Comparison of ENCODE assay signal across 10 cellular contexts in the genomic region with DNA sequence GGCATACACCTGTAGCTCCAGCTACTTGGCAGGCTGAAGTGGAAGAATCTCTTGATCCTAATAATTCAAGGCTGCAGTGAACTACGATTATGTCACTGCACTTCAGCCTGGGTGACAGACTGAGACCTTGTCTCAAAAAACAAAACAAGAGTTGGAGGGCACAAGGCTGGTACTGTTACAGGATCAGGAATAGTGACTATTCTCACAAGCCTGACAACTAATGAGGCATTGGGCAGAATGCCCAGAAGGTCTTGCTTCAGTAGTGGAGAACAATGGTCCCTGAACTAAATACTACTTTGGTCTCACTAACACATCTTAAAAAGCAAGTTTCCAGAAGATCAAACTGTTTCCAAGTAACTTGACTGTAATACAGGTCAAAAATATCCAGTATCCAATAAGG.
DNase-seq lines count a peak whose midpoint lies in the region; ATAC-seq, FAIRE-seq and TF ChIP-seq lines count a peak whose summit lies in the region.
"Had no signal": no experiment of that assay in that cellular context is flagged by ENCODE, and none has a peak within 500 bp of the region (broad histone marks: within the 10 kb centered on the region; RNA-seq: fewer than 3 reads in every experiment).

No MANE protein-coding gene starts in this region.

- H3K27me3 ChIP-seq in endothelial cell of umbilical vein (ENCODE audit: control insufficient read depth in 2 of 2, insufficient read depth in 2 of 2, low read length in 2 of 2) = peaks cover 0 to 3% of the 10 kb centered on the region in 2 experiments

- no peaks in the 10 kb centered on the region for H3K4me1 Mint-ChIP-seq in stimulated activated naive CD8-positive, alpha-beta T cell treated with anti-CD3 and anti-CD28 coated beads, Interleukin-15, amount 100 ng/mL, for 72 hours
- H3K4me1 Mint-ChIP-seq: neural crest cell had no signal

- FAIRE-seq in endothelial cell of umbilical vein (lab: Jason Lieb, UNC) = no peak

- H3K36me3 ChIP-seq in endothelial cell of umbilical vein (ENCODE audit: control insufficient read depth in 2 of 2, extremely low read depth in 1 of 2, insufficient read depth in 2 of 2, low read length in 2 of 2) = no peaks in the 10 kb centered on the region

- no peak overlapping the region for H3K27ac ChIP-seq in endothelial cell of umbilical vein (ENCODE audit: insufficient read depth, low read depth, low read length)

- no peaks in the 10 kb centered on the region for H3K79me2 ChIP-seq in endothelial cell of umbilical vein (ENCODE audit: control insufficient read depth, insufficient read depth, low read length)

- H3K9me1 ChIP-seq in endothelial cell of umbilical vein (replicated peaks; ENCODE audit: control insufficient read depth, extremely low read depth, insufficient read depth, low read length) = no peaks in the 10 kb centered on the region

- H3K4me2 ChIP-seq in endothelial cell of umbilical vein (ENCODE audit: insufficient read depth, low read length) = no peak overlapping the region

- no peak for ATAC-seq in stimulated activated naive CD8-positive, alpha-beta T cell treated with anti-CD3 and anti-CD28 coated beads, Interleukin-15, amount 100 ng/mL, for 72 hours
- no peak for ATAC-seq in GM21723 (IDR thresholded peaks at IDR 0.05; ENCODE audit: unreplicated experiment)

- TF ChIP-seq EP300 in Ishikawa (IDR thresholded peaks at IDR 0.05; ENCODE audit: borderline replicate concordance) = peak; percentile 99

- H3K27ac Mint-ChIP-seq in stimulated activated naive CD8-positive, alpha-beta T cell treated with anti-CD3 and anti-CD28 coated beads, Interleukin-15, amount 100 ng/mL, for 72 hours = no peak overlapping the region

- CTCF ChIA-PET in endothelial cell of umbilical vein (lab: Charles Lee) = no interaction called here

- no peak overlapping the region for H3K4me3 ChIP-seq in endothelial cell of umbilical vein (replicated peaks in 1 of 3; ENCODE audit: insufficient read depth in 1 of 3, low read depth in 1 of 3, low read length in 3 of 3)

- intact Hi-C loops in endothelial cell of umbilical vein (cut with micrococcal nuclease) = no loop called here

- H4K20me1 ChIP-seq in endothelial cell of umbilical vein (replicated peaks; ENCODE audit: control insufficient read depth, extremely low read depth, insufficient read depth, low read length) = no peaks in the 10 kb centered on the region

- no peak overlapping the region for H3K9ac ChIP-seq in endothelial cell of umbilical vein (replicated peaks; ENCODE audit: extremely low read depth, insufficient read depth, low read length)

- peaks cover 11% of the 10 kb centered on the region for H3K27me3 Mint-ChIP-seq in stimulated activated naive CD8-positive, alpha-beta T cell treated with anti-CD3 and anti-CD28 coated beads, Interleukin-15, amount 100 ng/mL, for 72 hours

- no peaks in the 10 kb centered on the region for H3K9me3 Mint-ChIP-seq in stimulated activated naive CD8-positive, alpha-beta T cell treated with anti-CD3 and anti-CD28 coated beads, Interleukin-15, amount 100 ng/mL, for 72 hours

- TF ChIP-seq CTCF in endothelial cell of umbilical vein (IDR thresholded peaks at IDR 0.05; ENCODE audit: extremely low read depth in 1 of 2, insufficient read depth in 1 of 2, low read depth in 1 of 2, low read length in 2 of 2) = no peak

- peak; percentile 19 for TF ChIP-seq RAD21 in Ishikawa (IDR thresholded peaks at IDR 0.05; ENCODE audit: low read depth)

- H3K4me3 Mint-ChIP-seq in stimulated activated naive CD8-positive, alpha-beta T cell treated with anti-CD3 and anti-CD28 coated beads, Interleukin-15, amount 100 ng/mL, for 72 hours = no peak overlapping the region
- H3K4me3 Mint-ChIP-seq: neural crest cell had no signal

- dilution Hi-C loops in endothelial cell of umbilical vein (cut with MboI; ENCODE audit: extremely low pct_ligation_motif_present, low sequenced_read_pairs) = no loop called here

- no peak for TF ChIP-seq POLR2A in endothelial cell of umbilical vein (IDR thresholded peaks at IDR 0.05; ENCODE audit: low read depth, low read length)

- H3K9me3 ChIP-seq in endothelial cell of umbilical vein (replicated peaks; ENCODE audit: control insufficient read depth, insufficient read depth, low read length) = no peaks in the 10 kb centered on the region

- H2AFZ ChIP-seq in endothelial cell of umbilical vein (ENCODE audit: low read depth, low read length) = no peak overlapping the region

- POLR2A ChIA-PET in endothelial cell of umbilical vein (lab: Charles Lee) = interaction anchor here (0.6 kb wide), 1 partner anchor 17 kb away, joined by 3 read pairs; no protein-coding TSS in a partner anchor

- BruUV-seq in endothelial cell of umbilical vein (replicated peaks; lab: Mats Ljungman, UMichigan) = no TSS peak

- H3K4me1 ChIP-seq in endothelial cell of umbilical vein (ENCODE audit: control insufficient read depth, extremely low read depth, insufficient read depth, low read length) = no peaks in the 10 kb centered on the region

- DNase-seq in NCI-H446 treated with DMSO at 0.1 percent for 48 hours (lab: John Stamatoyannopoulos, UW) (peak; percentile 96), endothelial cell of umbilical vein (ENCODE audit: low read depth, low spot score) (peak; percentile 21), pulmonary artery endothelial cell (ENCODE audit: low read depth, low spot score) (peak; percentile 7), NCI-H82 treated with DMSO at 0.1 percent for 48 hours (lab: John Stamatoyannopoulos, UW; ENCODE audit: unreplicated experiment) (no peak), NCI-H526 treated with DMSO at 0.1 percent for 48 hours (lab: John Stamatoyannopoulos, UW) (no peak)
- no peak for DNase-seq in stimulated activated naive CD8-positive, alpha-beta T cell treated with anti-CD3 and anti-CD28 coated beads, Interleukin-15, amount 100 ng/mL, for 72 hours
- DNase-seq: activated CD8-positive, alpha-beta memory T cell treated with anti-CD3 and anti-CD28 coated beads, Interleukin-2, amount 50 U/mL, for 48 hours had no signal

TF ChIP-seq in Ishikawa, 13 proteins besides CTCF, POLR2A, EP300 and RAD21 (continues in another document):
- TF ChIP-seq ZBTB7A (IDR thresholded peaks at IDR 0.05; ENCODE audit: low read depth) (no peak), NFIC (IDR thresholded peaks at IDR 0.05) (peak; percentile 100), TEAD4 (IDR thresholded peaks at IDR 0.05) (peak; percentile 82), FOXM1 (IDR thresholded peaks at IDR 0.05; ENCODE audit: borderline replicate concordance, low read depth) (peak; percentile 95), EGR1 (IDR thresholded peaks at IDR 0.05) (no peak), YY1 (IDR thresholded peaks at IDR 0.05; ENCODE audit: low read depth) (peak; percentile 49; the same call in 1 of the 2 replicates), CEBPB (IDR thresholded peaks at IDR 0.05) (peak; percentile 42; the same call in 1 of the 2 replicates), CREB1 (IDR thresholded peaks at IDR 0.05; ENCODE audit: low read depth) (peak; percentile 24; the same call in 1 of the 2 replicates), TAF1 (IDR thresholded peaks at IDR 0.05; ENCODE audit: low read depth) (no peak), TCF12 (IDR thresholded peaks at IDR 0.05; ENCODE audit: low read depth) (peak; percentile 97)
- TF ChIP-seq, protein P1, sequence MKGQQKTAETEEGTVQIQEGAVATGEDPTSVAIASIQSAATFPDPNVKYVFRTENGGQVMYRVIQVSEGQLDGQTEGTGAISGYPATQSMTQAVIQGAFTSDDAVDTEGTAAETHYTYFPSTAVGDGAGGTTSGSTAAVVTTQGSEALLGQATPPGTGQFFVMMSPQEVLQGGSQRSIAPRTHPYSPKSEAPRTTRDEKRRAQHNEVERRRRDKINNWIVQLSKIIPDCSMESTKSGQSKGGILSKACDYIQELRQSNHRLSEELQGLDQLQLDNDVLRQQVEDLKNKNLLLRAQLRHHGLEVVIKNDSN (IDR thresholded peaks at IDR 0.05) = peak; percentile 43
- TF ChIP-seq, protein P2, sequence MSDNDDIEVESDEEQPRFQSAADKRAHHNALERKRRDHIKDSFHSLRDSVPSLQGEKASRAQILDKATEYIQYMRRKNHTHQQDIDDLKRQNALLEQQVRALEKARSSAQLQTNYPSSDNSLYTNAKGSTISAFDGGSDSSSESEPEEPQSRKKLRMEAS (IDR thresholded peaks at IDR 0.05) = peak; percentile 70

TF ChIP-seq in endothelial cell of umbilical vein, 7 proteins besides CTCF, POLR2A, EP300 and RAD21:
- TF ChIP-seq FOS (IDR thresholded peaks at IDR 0.05; ENCODE audit: borderline replicate concordance, insufficient read depth, low read length) = no peak
- no peak for TF ChIP-seq EZH2 (IDR thresholded peaks at IDR 0.05; ENCODE audit: borderline replicate concordance, low read depth, low read length, severe bottlenecking)
- no peak for TF ChIP-seq JUN (IDR thresholded peaks at IDR 0.05; ENCODE audit: borderline replicate concordance, insufficient read depth, insufficient read length, low read depth)
- no peak for TF ChIP-seq GATA2 (IDR thresholded peaks at IDR 0.05; ENCODE audit: insufficient read depth, insufficient read length, low read depth, low read length)
- TF ChIP-seq, protein P2 (IDR thresholded peaks at IDR 0.05; ENCODE audit: insufficient read depth, insufficient read length) = no peak
- TF ChIP-seq MYC (IDR thresholded peaks at IDR 0.05; ENCODE audit: low read depth, low read length) = no peak
- TF ChIP-seq POLR2AphosphoS5 (IDR thresholded peaks at IDR 0.05; ENCODE audit: insufficient read depth, low read depth, low read length) = no peak
TF ChIP-seq in endothelial cell of umbilical vein: peak in this region for 0.

Comparison
In these comparisons a context has a peak if more than half of its experiments do, and no peak if none do; other contexts are left out.
1. DNase-seq: peak in NCI-H446 treated with DMSO at 0.1 percent for 48 hours (single experiment), endothelial cell of umbilical vein (single experiment) and pulmonary artery endothelial cell (single experiment); none in stimulated activated naive CD8-positive, alpha-beta T cell treated with anti-CD3 and anti-CD28 coated beads, Interleukin-15, amount 100 ng/mL, for 72 hours (0 of 2), NCI-H82 treated with DMSO at 0.1 percent for 48 hours (single experiment) and NCI-H526 treated with DMSO at 0.1 percent for 48 hours (single experiment).